ENCODE assay signal across 9 cellular contexts in genomic region chr7:31744294-31744874, GRCh38. TPM values are rescaled to one million over a fixed set of nuclear protein-coding genes. Genes with fewer than 3 reads are reported as not detected.
A peak's percentile ranks its signal among the peaks of the same experiment; 100 is the strongest.
DNase-seq lines count a peak whose midpoint lies in the region; ATAC-seq, FAIRE-seq and TF ChIP-seq lines count a peak whose summit lies in the region.
"Had no signal": no experiment of that assay in that cellular context is flagged by ENCODE, and none has a peak within 500 bp of the region (broad histone marks: within the 10 kb centered on the region; RNA-seq: fewer than 3 reads in every experiment).

No MANE protein-coding gene starts in this region.

- H3K27ac ChIP-seq in suprapubic skin, result no peak overlapping the region

- FAIRE-seq in A204.1 (lab: Jason Lieb, UNC), result peak; percentile 73

- H3K4me3 ChIP-seq in GM12865 (ENCODE audit: low read depth, low read length) (no peak overlapping the region), suprapubic skin (no peak overlapping the region)

- H3K4me1 ChIP-seq in suprapubic skin, result no peaks in the 10 kb centered on the region

- peak; percentile 79 for TF ChIP-seq CTCF in GM12865 (IDR thresholded peaks at IDR 0.05; ENCODE audit: insufficient read depth, low read depth, low read length, missing control alignments)
- peak; percentile 48 to 69 for TF ChIP-seq CTCF in suprapubic skin (IDR thresholded peaks at IDR 0.05)

- WGBS in suprapubic skin, result 0% methylated on average over 4 of the region's 4 CpGs

- H3K36me3 ChIP-seq in suprapubic skin, result no peaks in the 10 kb centered on the region

- no peak for TF ChIP-seq POLR2A in suprapubic skin (IDR thresholded peaks at IDR 0.05)

- TF ChIP-seq EP300 in suprapubic skin (IDR thresholded peaks at IDR 0.05), result no peak

- ATAC-seq in HG02623 (IDR thresholded peaks at IDR 0.05; ENCODE audit: unreplicated experiment), result peak; percentile 71

- DNase-seq in GM12865 (ENCODE audit: low read depth), result peak; percentile 76
- peak; percentile 33 for DNase-seq in NCI-H1048 (lab: John Stamatoyannopoulos, UW)
- DNase-seq in SHP77 treated with DMSO at 0.1 percent for 48 hours (lab: John Stamatoyannopoulos, UW), result peak; percentile 64
- peak; percentile 69 to 80 for DNase-seq in dermis microvascular lymphatic vessel endothelial cell (ENCODE audit: low read depth in 2 of 2)
- DNase-seq in lung microvascular endothelial cell (ENCODE audit: low read depth in 2 of 2), result peak; percentile 81 to 86
- DNase-seq in suprapubic skin (ENCODE audit: low spot score in 2 of 2), result no peak

- H3K27me3 ChIP-seq in suprapubic skin, result peaks cover 8% of the 10 kb centered on the region

- no peaks in the 10 kb centered on the region for H3K9me3 ChIP-seq in suprapubic skin

RNA-seq across cellular contexts. Expression of gene PPP1R17, which starts 57.4 kb away (rescaled TPM):
- total RNA-seq in dermis microvascular lymphatic vessel endothelial cell (not detected in 2 replicates), lung microvascular endothelial cell (not detected in 2 replicates), suprapubic skin (not detected)
- total RNA-seq: mononuclear cell had no signal

Comparison
In these comparisons a context has a peak if more than half of its experiments do, and no peak if none do; other contexts are left out.
1. DNase-seq: peak in GM12865 (single experiment), NCI-H1048 (single experiment), SHP77 treated with DMSO at 0.1 percent for 48 hours (single experiment), dermis microvascular lymphatic vessel endothelial cell (2 of 2) and lung microvascular endothelial cell (2 of 2); none in suprapubic skin (0 of 2).